In genomic region chr12:40552868-40553267, GRCh38 we compare ENCODE assay signal across 23 cellular contexts.
A peak's percentile ranks its signal among the peaks of the same experiment; 100 is the strongest.
DNase-seq lines count a peak whose midpoint lies in the region; ATAC-seq, FAIRE-seq and TF ChIP-seq lines count a peak whose summit lies in the region.
"Had no signal": no experiment of that assay in that cellular context is flagged by ENCODE, and none has a peak within 500 bp of the region (broad histone marks: within the 10 kb centered on the region; RNA-seq: fewer than 3 reads in every experiment).

No MANE protein-coding gene starts in this region.

- H3K4me3 ChIP-seq in mammary epithelial cell (replicated peaks in 1 of 3; ENCODE audit: insufficient read depth in 1 of 3, low read depth in 2 of 3, low read length in 3 of 3) = no peak overlapping the region
- H3K4me3 ChIP-seq: SJCRH30 had no signal

- no peak overlapping the region for H3K9ac ChIP-seq in mammary epithelial cell (ENCODE audit: insufficient read depth, low read length)

- no peaks in the 10 kb centered on the region for H4K20me1 ChIP-seq in mammary epithelial cell (ENCODE audit: insufficient read depth, low read length)

- ATAC-seq in foreskin keratinocyte = peak; percentile 66
- ATAC-seq in GM21723 (IDR thresholded peaks at IDR 0.05; ENCODE audit: unreplicated experiment) = no peak
- ATAC-seq: T-cell had no signal

- in situ Hi-C loops in mammary epithelial cell (cut with MboI; ENCODE audit: low sequenced_read_pairs in 2 of 2) = no loop called here

- no TSS peak for BruUV-seq in mammary epithelial cell (replicated peaks; lab: Mats Ljungman, UMichigan)

- intact Hi-C loops in mammary epithelial cell (cut with micrococcal nuclease) = no loop called here

- no peaks in the 10 kb centered on the region for H3K79me2 ChIP-seq in mammary epithelial cell (ENCODE audit: insufficient read depth, low read length)

- H2AFZ ChIP-seq in mammary epithelial cell (ENCODE audit: low read depth, low read length) = no peak overlapping the region

- peaks cover 12% of the 10 kb centered on the region for H3K4me1 ChIP-seq in mammary epithelial cell (ENCODE audit: insufficient read depth, low read length)
- no peaks in the 10 kb centered on the region for H3K4me1 ChIP-seq in foreskin keratinocyte
- H3K4me1 ChIP-seq: SJCRH30 had no signal

- 9% methylated on average over 1 of the region's 1 CpG for WGBS in mammary epithelial cell (ENCODE audit: low coverage, missing lambda C conversion rate)

- no peaks in the 10 kb centered on the region for H3K9me3 ChIP-seq in mammary epithelial cell (replicated peaks; ENCODE audit: insufficient read depth, low read length)
- H3K9me3 ChIP-seq: SJCRH30 had no signal

- H3K4me2 ChIP-seq in mammary epithelial cell (ENCODE audit: insufficient read depth, low read depth, low read length) = no peak overlapping the region

- DNase-seq in A172 (ENCODE audit: low spot score) = peak; percentile 4
- peak; percentile 0 for DNase-seq in M059J (ENCODE audit: low read depth)
- DNase-seq in mammary epithelial cell = peak; percentile 77
- peak; percentile 49 to 72 for DNase-seq in foreskin keratinocyte
- DNase-seq in cerebellar nuclear complex (lab: John Stamatoyannopoulos, UW) = no peak
- DNase-seq in GF-D8 (lab: John Stamatoyannopoulos, UW) = no peak
- DNase-seq in frontal cortex (ENCODE audit: low spot score in 2 of 2) = no peak
- DNase-seq: 8988T; CD8-positive, alpha-beta memory T cell; KG1; NCI-H1105; NCI-H146; NCI-H2029 treated with DMSO at 0.1 percent for 48 hours; NCI-H345; NCI-H526; RPMI8226; SJCRH30; T-cell had no signal

- H3K27me3 ChIP-seq in mammary epithelial cell (ENCODE audit: insufficient read depth, low read length) = no peaks in the 10 kb centered on the region
- H3K27me3 ChIP-seq in foreskin keratinocyte = peaks cover 2% of the 10 kb centered on the region
- H3K27me3 ChIP-seq: SJCRH30 had no signal

- dilution Hi-C loops in mammary epithelial cell (cut with HindIII; ENCODE audit: low sequenced_read_pairs) = no loop called here

- H3K27ac ChIP-seq in mammary epithelial cell (ENCODE audit: insufficient read depth, low read depth, low read length) (no peak overlapping the region), foreskin keratinocyte (no peak overlapping the region)
- H3K27ac ChIP-seq: C4-2B, SJCRH30 had no signal

- no peak for FAIRE-seq in frontal cortex (lab: Jason Lieb, UNC)
- FAIRE-seq: G401.6, GM18507, H54 had no signal

- H3K36me3 ChIP-seq in mammary epithelial cell (ENCODE audit: insufficient read depth, low read length) = no peaks in the 10 kb centered on the region
- H3K36me3 ChIP-seq: SJCRH30 had no signal

- TF ChIP-seq CTCF in mammary epithelial cell (conservative IDR thresholded peaks at IDR 0.05 in 1 of 2, IDR thresholded peaks at IDR 0.05 in 1 of 2; ENCODE audit: extremely low read depth in 1 of 2, insufficient read depth in 1 of 2, low read depth in 1 of 2, low read length in 2 of 2) (no peak), foreskin keratinocyte (conservative IDR thresholded peaks at IDR 0.05) (no peak)

- CTCF ChIA-PET in mammary epithelial cell (lab: Charles Lee; ENCODE audit: low non-redundant PET) = no interaction called here

Comparison
In these comparisons a context has a peak if more than half of its experiments do, and no peak if none do; other contexts are left out.
1. DNase-seq: peak in A172 (single experiment), M059J (single experiment), mammary epithelial cell (single experiment) and foreskin keratinocyte (2 of 2); none in cerebellar nuclear complex (0 of 2), GF-D8 (single experiment) and frontal cortex (0 of 2).